In genomic region chr1:8984203-8984602, GRCh38 we compare ENCODE assay signal across 14 cellular contexts.
"Had no signal": no experiment of that assay in that cellular context is flagged by ENCODE, and none has a peak within 500 bp of the region (broad histone marks: within the 10 kb centered on the region; RNA-seq: fewer than 3 reads in every experiment).

No MANE protein-coding gene starts in this region.

- DNase-seq: activated CD4-positive, alpha-beta T cell treated with anti-CD3 and anti-CD28 coated beads, Interleukin-2, amount 50 U/mL, for 4 hours; activated effector memory CD4-positive, alpha-beta T cell treated with Interleukin-2 at 50 U/mL for 16 hours; adrenal gland; endodermal cell; heart left ventricle; immature natural killer cell; nephron progenitor cell; right cardiac atrium; stimulated activated CD4-positive, alpha-beta T cell treated with anti-CD3 and anti-CD28 coated beads, Interleukin-15, amount 100 ng/mL, for 24 hours; stimulated activated CD4-positive, alpha-beta T cell treated with anti-CD3 and anti-CD28 coated beads, Interleukin-4, amount 100 ng/mL, for 24 hours; stimulated activated naive CD4-positive, alpha-beta T cell treated with Interleukin-2 at 50 U/mL for 16 hours; substantia nigra; uterus had no signal

- H3K4me1 Mint-ChIP-seq: endodermal cell had no signal

- H3K27ac Mint-ChIP-seq: endodermal cell, immature natural killer cell, nephron progenitor cell, progenitor cell of endocrine pancreas had no signal

- H3K4me3 Mint-ChIP-seq: endodermal cell, immature natural killer cell, nephron progenitor cell had no signal

- H3K36me3 Mint-ChIP-seq: immature natural killer cell had no signal

- ATAC-seq: heart left ventricle, right cardiac atrium had no signal

- H3K9me3 Mint-ChIP-seq: immature natural killer cell had no signal
